In the genomic region with DNA sequence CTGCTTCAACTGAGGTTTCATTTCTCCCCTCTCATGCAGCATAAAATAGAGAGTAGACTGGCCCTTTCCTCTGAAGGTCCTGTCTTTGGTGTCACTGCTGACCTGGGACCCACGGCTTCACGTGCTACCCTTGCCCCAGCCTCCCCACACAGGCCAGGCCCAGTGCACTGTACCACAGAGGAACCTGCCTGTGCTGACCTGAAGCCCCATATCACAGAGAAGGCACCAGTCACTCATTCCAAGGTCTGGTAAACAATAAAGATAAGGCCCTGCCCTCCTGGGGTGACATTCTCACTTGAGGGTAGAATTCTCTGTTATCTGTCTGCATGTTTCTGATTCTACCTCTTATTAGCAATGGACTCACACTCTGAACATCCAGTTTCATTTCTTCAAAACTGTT, we compare ENCODE assay signal across 1 cellular context.
TF ChIP-seq lines count a peak whose summit lies in the region.

No MANE protein-coding gene starts in this region.

TF ChIP-seq in IMR-90, 13 proteins besides CTCF, POLR2A, EP300 and RAD21 (continued from another document):
- TF ChIP-seq MAZ (IDR thresholded peaks at IDR 0.05; ENCODE audit: borderline replicate concordance, low read depth, low read length) (no peak), CEBPB (IDR thresholded peaks at IDR 0.05; ENCODE audit: low read depth, low read length) (no peak), MXI1 (IDR thresholded peaks at IDR 0.05; ENCODE audit: borderline replicate concordance, low read depth, low read length) (no peak), FOS (IDR thresholded peaks at IDR 0.05; ENCODE audit: low read depth, low read length) (no peak), SMC3 (IDR thresholded peaks at IDR 0.05; ENCODE audit: low read depth, low read length) (no peak), NFE2L2 (IDR thresholded peaks at IDR 0.05; ENCODE audit: low read depth, low read length) (no peak)
- TF ChIP-seq, protein P1, sequence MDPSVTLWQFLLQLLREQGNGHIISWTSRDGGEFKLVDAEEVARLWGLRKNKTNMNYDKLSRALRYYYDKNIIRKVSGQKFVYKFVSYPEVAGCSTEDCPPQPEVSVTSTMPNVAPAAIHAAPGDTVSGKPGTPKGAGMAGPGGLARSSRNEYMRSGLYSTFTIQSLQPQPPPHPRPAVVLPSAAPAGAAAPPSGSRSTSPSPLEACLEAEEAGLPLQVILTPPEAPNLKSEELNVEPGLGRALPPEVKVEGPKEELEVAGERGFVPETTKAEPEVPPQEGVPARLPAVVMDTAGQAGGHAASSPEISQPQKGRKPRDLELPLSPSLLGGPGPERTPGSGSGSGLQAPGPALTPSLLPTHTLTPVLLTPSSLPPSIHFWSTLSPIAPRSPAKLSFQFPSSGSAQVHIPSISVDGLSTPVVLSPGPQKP (IDR thresholded peaks at IDR 0.05; ENCODE audit: borderline replicate concordance, low read depth, low read length): no peak
